Comparison of ENCODE assay signal across 1 cellular context in genomic region chr4:82439088-82439487, GRCh38.
TF ChIP-seq lines count a peak whose summit lies in the region.

No MANE protein-coding gene starts in this region.

TF ChIP-seq in K562, 482 proteins besides CTCF, POLR2A, EP300 and RAD21:
- TF ChIP-seq, protein P1, sequence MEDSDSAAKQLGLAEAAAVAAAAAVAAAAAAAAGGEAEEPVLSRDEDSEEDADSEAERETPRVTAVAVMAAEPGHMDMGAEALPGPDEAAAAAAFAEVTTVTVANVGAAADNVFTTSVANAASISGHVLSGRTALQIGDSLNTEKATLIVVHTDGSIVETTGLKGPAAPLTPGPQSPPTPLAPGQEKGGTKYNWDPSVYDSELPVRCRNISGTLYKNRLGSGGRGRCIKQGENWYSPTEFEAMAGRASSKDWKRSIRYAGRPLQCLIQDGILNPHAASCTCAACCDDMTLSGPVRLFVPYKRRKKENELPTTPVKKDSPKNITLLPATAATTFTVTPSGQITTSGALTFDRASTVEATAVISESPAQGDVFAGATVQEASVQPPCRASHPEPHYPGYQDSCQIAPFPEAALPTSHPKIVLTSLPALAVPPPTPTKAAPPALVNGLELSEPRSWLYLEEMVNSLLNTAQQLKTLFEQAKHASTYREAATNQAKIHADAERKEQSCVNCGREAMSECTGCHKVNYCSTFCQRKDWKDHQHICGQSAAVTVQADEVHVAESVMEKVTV (CRISPR knock-in tag; IDR thresholded peaks at IDR 0.05): no peak
- TF ChIP-seq RBM17 (IDR thresholded peaks at IDR 0.05; ENCODE audit: borderline replicate concordance, low read depth, low read length): no peak
- no peak for TF ChIP-seq ZNF408 (CRISPR knock-in tag; IDR thresholded peaks at IDR 0.05; ENCODE audit: low read depth)
- no peak for TF ChIP-seq ZNF77 (CRISPR knock-in tag; IDR thresholded peaks at IDR 0.05)
- TF ChIP-seq GTF2B (IDR thresholded peaks at IDR 0.05; ENCODE audit: extremely low read depth, insufficient read length): no peak
- peak; percentile 15 for TF ChIP-seq PRDM10 (IDR thresholded peaks at IDR 0.05; ENCODE audit: partially characterized antibody)
- no peak for TF ChIP-seq ZNF76 (CRISPR knock-in tag; IDR thresholded peaks at IDR 0.05; ENCODE audit: borderline replicate concordance)
- TF ChIP-seq NCOA1 (IDR thresholded peaks at IDR 0.05; ENCODE audit: low read depth): no peak
